In the genomic region with DNA sequence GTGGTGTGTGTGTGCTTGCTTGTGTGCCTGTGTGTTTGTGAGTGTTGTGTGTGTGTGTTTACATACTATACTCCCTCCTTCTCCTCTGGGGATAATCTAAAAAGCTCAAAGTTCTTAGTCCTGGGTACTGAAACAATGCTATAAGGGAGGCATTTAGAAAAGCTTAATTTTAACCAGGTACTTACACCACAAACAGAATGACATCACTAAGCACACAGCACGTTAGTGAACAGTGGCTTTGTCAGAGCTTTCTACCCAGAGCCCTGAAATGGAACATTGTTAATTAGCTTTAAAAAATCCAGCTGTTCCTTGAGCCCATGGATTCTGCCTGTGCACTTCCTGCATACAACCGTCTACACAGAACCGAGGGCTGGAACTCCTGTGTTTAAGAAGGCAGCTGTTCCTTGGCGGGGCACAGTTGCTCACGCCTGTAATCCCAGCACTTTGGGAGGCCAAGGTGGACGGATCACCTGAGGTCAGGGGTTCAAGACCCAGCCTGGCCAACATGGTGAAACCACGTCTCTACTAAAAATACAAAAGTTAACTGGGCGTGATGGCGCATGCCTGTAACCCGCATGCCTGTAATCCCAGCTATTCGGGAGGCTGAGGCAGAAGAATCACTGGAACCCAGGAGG, we compare ENCODE assay signal across 1 cellular context.
A peak's percentile ranks its signal among the peaks of the same experiment; 100 is the strongest.
TF ChIP-seq lines count a peak whose summit lies in the region.

No MANE protein-coding gene starts in this region.

TF ChIP-seq in HepG2, 621 proteins besides CTCF, POLR2A, EP300 and RAD21 (continued from another document and continues in another):
- TF ChIP-seq, protein P1, sequence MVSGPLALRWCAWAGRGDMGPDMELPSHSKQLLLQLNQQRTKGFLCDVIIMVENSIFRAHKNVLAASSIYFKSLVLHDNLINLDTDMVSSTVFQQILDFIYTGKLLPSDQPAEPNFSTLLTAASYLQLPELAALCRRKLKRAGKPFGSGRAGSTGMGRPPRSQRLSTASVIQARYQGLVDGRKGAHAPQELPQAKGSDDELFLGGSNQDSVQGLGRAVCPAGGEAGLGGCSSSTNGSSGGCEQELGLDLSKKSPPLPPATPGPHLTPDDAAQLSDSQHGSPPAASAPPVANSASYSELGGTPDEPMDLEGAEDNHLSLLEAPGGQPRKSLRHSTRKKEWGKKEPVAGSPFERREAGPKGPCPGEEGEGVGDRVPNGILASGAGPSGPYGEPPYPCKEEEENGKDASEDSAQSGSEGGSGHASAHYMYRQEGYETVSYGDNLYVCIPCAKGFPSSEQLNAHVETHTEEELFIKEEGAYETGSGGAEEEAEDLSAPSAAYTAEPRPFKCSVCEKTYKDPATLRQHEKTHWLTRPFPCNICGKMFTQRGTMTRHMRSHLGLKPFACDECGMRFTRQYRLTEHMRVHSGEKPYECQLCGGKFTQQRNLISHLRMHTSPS (CRISPR knock-in tag; IDR thresholded peaks at IDR 0.05; ENCODE audit: low read depth): no peak
- peak; percentile 73; the same call in 1 of the 2 replicates for TF ChIP-seq DPF2 (CRISPR knock-in tag; IDR thresholded peaks at IDR 0.05; ENCODE audit: borderline replicate concordance, low read depth)
- TF ChIP-seq SNRNP70 (IDR thresholded peaks at IDR 0.05; ENCODE audit: low read depth, low read length): no peak
- peak; percentile 74 for TF ChIP-seq NCOA2 (CRISPR knock-in tag; IDR thresholded peaks at IDR 0.05)
- TF ChIP-seq RFXAP (CRISPR knock-in tag; IDR thresholded peaks at IDR 0.05; ENCODE audit: borderline replicate concordance): no peak
- TF ChIP-seq FOSL2 (CRISPR knock-in tag; IDR thresholded peaks at IDR 0.05): peak; percentile 66
- TF ChIP-seq FOXM1 (CRISPR knock-in tag; IDR thresholded peaks at IDR 0.05): no peak
- peak; percentile 76; the same call in 1 of the 2 replicates for TF ChIP-seq MED13 (CRISPR knock-in tag; IDR thresholded peaks at IDR 0.05)
- 0 out of 2 replicates have a peak, but pooled peaks have one; percentile 27 for TF ChIP-seq MEF2D (CRISPR knock-in tag; IDR thresholded peaks at IDR 0.05)
- TF ChIP-seq ADNP (CRISPR knock-in tag; IDR thresholded peaks at IDR 0.05): 0 out of 2 replicates have a peak, but pooled peaks have one; percentile 29
- no peak for TF ChIP-seq ZIK1 (CRISPR knock-in tag; IDR thresholded peaks at IDR 0.05; ENCODE audit: borderline replicate concordance, low read depth)
- TF ChIP-seq MIER2 (CRISPR knock-in tag; IDR thresholded peaks at IDR 0.05): no peak
- TF ChIP-seq FOSL1 (CRISPR knock-in tag; IDR thresholded peaks at IDR 0.05; ENCODE audit: borderline replicate concordance): no peak
- no peak for TF ChIP-seq EZH2 (conservative IDR thresholded peaks at IDR 0.05; ENCODE audit: low read depth, low read length)
- peak; percentile 63; the same call in 1 of the 2 replicates for TF ChIP-seq SOX13 (IDR thresholded peaks at IDR 0.05)
- TF ChIP-seq SOX13 (CRISPR knock-in tag; conservative IDR thresholded peaks at IDR 0.05 in 1 of 2, IDR thresholded peaks at IDR 0.05 in 1 of 2): peak in 1 of 2 experiments; percentile 96; a peak in 2 of 4 replicates
- TF ChIP-seq ZMAT3 (CRISPR knock-in tag; conservative IDR thresholded peaks at IDR 0.05): peak; percentile 63; the same call in 1 of the 2 replicates
- TF ChIP-seq, protein P2, sequence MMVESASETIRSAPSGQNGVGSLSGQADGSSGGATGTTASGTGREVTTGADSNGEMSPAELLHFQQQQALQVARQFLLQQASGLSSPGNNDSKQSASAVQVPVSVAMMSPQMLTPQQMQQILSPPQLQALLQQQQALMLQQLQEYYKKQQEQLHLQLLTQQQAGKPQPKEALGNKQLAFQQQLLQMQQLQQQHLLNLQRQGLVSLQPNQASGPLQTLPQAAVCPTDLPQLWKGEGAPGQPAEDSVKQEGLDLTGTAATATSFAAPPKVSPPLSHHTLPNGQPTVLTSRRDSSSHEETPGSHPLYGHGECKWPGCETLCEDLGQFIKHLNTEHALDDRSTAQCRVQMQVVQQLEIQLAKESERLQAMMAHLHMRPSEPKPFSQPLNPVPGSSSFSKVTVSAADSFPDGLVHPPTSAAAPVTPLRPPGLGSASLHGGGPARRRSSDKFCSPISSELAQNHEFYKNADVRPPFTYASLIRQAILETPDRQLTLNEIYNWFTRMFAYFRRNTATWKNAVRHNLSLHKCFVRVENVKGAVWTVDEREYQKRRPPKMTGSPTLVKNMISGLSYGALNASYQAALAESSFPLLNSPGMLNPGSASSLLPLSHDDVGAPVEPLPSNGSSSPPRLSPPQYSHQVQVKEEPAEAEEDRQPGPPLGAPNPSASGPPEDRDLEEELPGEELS (CRISPR knock-in tag; IDR thresholded peaks at IDR 0.05): peak; percentile 91
- TF ChIP-seq, protein P3, sequence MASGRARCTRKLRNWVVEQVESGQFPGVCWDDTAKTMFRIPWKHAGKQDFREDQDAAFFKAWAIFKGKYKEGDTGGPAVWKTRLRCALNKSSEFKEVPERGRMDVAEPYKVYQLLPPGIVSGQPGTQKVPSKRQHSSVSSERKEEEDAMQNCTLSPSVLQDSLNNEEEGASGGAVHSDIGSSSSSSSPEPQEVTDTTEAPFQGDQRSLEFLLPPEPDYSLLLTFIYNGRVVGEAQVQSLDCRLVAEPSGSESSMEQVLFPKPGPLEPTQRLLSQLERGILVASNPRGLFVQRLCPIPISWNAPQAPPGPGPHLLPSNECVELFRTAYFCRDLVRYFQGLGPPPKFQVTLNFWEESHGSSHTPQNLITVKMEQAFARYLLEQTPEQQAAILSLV (CRISPR knock-in tag; IDR thresholded peaks at IDR 0.05; ENCODE audit: borderline replicate concordance): no peak
- peak; percentile 25; the same call in 1 of the 2 replicates for TF ChIP-seq NFIC (IDR thresholded peaks at IDR 0.05; ENCODE audit: low read length)
- TF ChIP-seq, protein P4, sequence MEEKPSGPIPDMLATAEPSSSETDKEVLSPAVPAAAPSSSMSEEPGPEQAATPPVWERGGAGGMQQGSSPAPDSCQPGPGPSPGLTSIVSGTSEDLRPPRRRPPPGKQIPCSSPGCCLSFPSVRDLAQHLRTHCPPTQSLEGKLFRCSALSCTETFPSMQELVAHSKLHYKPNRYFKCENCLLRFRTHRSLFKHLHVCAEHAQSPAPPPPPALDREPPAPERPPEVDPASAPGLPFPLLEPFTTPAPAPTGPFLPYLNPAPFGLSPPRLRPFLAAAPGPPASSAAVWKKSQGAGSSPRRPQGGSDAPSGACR (CRISPR knock-in tag; IDR thresholded peaks at IDR 0.05): 0 out of 2 replicates have a peak, but pooled peaks have one; percentile 33
- peak; percentile 46; the same call in 1 of the 2 replicates for TF ChIP-seq HNF4G (IDR thresholded peaks at IDR 0.05; ENCODE audit: borderline replicate concordance, low read depth, low read length)
- peak; percentile 35; the same call in 1 of the 2 replicates for TF ChIP-seq HNF4G (CRISPR knock-in tag; IDR thresholded peaks at IDR 0.05; ENCODE audit: borderline replicate concordance, low read depth)
- no peak for TF ChIP-seq HNRNPUL1 (IDR thresholded peaks at IDR 0.05; ENCODE audit: low read depth, low read length)
- TF ChIP-seq YY1 (IDR thresholded peaks at IDR 0.05; ENCODE audit: insufficient read depth, insufficient replicate concordance, low read depth, low read length): peak; percentile 5
- TF ChIP-seq, protein P5, sequence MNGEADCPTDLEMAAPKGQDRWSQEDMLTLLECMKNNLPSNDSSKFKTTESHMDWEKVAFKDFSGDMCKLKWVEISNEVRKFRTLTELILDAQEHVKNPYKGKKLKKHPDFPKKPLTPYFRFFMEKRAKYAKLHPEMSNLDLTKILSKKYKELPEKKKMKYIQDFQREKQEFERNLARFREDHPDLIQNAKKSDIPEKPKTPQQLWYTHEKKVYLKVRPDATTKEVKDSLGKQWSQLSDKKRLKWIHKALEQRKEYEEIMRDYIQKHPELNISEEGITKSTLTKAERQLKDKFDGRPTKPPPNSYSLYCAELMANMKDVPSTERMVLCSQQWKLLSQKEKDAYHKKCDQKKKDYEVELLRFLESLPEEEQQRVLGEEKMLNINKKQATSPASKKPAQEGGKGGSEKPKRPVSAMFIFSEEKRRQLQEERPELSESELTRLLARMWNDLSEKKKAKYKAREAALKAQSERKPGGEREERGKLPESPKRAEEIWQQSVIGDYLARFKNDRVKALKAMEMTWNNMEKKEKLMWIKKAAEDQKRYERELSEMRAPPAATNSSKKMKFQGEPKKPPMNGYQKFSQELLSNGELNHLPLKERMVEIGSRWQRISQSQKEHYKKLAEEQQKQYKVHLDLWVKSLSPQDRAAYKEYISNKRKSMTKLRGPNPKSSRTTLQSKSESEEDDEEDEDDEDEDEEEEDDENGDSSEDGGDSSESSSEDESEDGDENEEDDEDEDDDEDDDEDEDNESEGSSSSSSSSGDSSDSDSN (CRISPR knock-in tag; IDR thresholded peaks at IDR 0.05): no peak
- no peak for TF ChIP-seq U2AF2 (IDR thresholded peaks at IDR 0.05; ENCODE audit: low read depth, low read length)
- TF ChIP-seq NR2C2 (CRISPR knock-in tag; IDR thresholded peaks at IDR 0.05; ENCODE audit: borderline replicate concordance): peak; percentile 49; the same call in 1 of the 2 replicates
- TF ChIP-seq, protein P6, sequence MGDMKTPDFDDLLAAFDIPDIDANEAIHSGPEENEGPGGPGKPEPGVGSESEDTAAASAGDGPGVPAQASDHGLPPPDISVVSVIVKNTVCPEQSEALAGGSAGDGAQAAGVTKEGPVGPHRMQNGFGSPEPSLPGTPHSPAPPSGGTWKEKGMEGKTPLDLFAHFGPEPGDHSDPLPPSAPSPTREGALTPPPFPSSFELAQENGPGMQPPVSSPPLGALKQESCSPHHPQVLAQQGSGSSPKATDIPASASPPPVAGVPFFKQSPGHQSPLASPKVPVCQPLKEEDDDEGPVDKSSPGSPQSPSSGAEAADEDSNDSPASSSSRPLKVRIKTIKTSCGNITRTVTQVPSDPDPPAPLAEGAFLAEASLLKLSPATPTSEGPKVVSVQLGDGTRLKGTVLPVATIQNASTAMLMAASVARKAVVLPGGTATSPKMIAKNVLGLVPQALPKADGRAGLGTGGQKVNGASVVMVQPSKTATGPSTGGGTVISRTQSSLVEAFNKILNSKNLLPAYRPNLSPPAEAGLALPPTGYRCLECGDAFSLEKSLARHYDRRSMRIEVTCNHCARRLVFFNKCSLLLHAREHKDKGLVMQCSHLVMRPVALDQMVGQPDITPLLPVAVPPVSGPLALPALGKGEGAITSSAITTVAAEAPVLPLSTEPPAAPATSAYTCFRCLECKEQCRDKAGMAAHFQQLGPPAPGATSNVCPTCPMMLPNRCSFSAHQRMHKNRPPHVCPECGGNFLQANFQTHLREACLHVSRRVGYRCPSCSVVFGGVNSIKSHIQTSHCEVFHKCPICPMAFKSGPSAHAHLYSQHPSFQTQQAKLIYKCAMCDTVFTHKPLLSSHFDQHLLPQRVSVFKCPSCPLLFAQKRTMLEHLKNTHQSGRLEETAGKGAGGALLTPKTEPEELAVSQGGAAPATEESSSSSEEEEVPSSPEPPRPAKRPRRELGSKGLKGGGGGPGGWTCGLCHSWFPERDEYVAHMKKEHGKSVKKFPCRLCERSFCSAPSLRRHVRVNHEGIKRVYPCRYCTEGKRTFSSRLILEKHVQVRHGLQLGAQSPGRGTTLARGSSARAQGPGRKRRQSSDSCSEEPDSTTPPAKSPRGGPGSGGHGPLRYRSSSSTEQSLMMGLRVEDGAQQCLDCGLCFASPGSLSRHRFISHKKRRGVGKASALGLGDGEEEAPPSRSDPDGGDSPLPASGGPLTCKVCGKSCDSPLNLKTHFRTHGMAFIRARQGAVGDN (CRISPR knock-in tag; IDR thresholded peaks at IDR 0.05): peak; percentile 79
- TF ChIP-seq, protein P7, sequence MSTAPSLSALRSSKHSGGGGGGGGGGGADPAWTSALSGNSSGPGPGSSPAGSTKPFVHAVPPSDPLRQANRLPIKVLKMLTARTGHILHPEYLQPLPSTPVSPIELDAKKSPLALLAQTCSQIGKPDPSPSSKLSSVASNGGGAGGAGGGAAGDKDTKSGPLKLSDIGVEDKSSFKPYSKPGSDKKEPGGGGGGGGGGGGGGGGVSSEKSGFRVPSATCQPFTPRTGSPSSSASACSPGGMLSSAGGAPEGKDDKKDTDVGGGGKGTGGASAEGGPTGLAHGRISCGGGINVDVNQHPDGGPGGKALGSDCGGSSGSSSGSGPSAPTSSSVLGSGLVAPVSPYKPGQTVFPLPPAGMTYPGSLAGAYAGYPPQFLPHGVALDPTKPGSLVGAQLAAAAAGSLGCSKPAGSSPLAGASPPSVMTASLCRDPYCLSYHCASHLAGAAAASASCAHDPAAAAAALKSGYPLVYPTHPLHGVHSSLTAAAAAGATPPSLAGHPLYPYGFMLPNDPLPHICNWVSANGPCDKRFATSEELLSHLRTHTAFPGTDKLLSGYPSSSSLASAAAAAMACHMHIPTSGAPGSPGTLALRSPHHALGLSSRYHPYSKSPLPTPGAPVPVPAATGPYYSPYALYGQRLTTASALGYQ (CRISPR knock-in tag; IDR thresholded peaks at IDR 0.05): peak; percentile 62; the same call in 1 of the 2 replicates
- TF ChIP-seq, protein P8, sequence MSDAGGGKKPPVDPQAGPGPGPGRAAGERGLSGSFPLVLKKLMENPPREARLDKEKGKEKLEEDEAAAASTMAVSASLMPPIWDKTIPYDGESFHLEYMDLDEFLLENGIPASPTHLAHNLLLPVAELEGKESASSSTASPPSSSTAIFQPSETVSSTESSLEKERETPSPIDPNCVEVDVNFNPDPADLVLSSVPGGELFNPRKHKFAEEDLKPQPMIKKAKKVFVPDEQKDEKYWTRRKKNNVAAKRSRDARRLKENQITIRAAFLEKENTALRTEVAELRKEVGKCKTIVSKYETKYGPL (CRISPR knock-in tag; IDR thresholded peaks at IDR 0.05): no peak
- TF ChIP-seq, protein P9, sequence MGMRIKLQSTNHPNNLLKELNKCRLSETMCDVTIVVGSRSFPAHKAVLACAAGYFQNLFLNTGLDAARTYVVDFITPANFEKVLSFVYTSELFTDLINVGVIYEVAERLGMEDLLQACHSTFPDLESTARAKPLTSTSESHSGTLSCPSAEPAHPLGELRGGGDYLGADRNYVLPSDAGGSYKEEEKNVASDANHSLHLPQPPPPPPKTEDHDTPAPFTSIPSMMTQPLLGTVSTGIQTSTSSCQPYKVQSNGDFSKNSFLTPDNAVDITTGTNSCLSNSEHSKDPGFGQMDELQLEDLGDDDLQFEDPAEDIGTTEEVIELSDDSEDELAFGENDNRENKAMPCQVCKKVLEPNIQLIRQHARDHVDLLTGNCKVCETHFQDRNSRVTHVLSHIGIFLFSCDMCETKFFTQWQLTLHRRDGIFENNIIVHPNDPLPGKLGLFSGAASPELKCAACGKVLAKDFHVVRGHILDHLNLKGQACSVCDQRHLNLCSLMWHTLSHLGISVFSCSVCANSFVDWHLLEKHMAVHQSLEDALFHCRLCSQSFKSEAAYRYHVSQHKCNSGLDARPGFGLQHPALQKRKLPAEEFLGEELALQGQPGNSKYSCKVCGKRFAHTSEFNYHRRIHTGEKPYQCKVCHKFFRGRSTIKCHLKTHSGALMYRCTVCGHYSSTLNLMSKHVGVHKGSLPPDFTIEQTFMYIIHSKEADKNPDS (CRISPR knock-in tag; IDR thresholded peaks at IDR 0.05): peak; percentile 97
- TF ChIP-seq PPARG (CRISPR knock-in tag; conservative IDR thresholded peaks at IDR 0.05): 0 out of 2 replicates have a peak, but pooled peaks have one; percentile 45
- TF ChIP-seq, protein P10, sequence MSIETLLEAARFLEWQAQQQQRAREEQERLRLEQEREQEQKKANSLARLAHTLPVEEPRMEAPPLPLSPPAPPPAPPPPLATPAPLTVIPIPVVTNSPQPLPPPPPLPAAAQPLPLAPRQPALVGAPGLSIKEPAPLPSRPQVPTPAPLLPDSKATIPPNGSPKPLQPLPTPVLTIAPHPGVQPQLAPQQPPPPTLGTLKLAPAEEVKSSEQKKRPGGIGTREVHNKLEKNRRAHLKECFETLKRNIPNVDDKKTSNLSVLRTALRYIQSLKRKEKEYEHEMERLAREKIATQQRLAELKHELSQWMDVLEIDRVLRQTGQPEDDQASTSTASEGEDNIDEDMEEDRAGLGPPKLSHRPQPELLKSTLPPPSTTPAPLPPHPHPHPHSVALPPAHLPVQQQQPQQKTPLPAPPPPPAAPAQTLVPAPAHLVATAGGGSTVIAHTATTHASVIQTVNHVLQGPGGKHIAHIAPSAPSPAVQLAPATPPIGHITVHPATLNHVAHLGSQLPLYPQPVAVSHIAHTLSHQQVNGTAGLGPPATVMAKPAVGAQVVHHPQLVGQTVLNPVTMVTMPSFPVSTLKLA (IDR thresholded peaks at IDR 0.05): no peak
